In the genomic region with DNA sequence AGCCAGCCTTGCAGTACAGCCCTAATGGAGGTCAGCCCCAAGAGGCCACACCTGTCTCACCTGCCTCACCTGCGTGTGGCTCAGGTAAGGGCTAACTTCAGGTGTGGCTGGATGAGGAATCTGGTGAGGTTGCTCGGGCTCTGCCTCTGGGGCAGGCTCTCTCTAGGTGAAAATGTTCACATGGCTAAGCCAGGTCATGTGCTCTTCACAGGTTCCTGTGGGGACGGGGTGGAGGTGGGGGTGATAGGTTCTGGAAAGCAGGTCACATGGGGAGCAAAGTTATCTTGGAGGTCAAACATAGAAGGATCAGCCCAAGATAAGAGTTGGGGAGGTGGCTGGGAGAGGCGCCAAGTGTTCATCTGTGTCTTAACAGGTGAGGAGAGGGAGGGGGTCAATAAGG, we compare ENCODE assay signal across 18 cellular contexts.
DNase-seq lines count a peak whose midpoint lies in the region; ATAC-seq, FAIRE-seq and TF ChIP-seq lines count a peak whose summit lies in the region.
"Had no signal": no experiment of that assay in that cellular context is flagged by ENCODE, and none has a peak within 500 bp of the region (broad histone marks: within the 10 kb centered on the region; RNA-seq: fewer than 3 reads in every experiment).

No MANE protein-coding gene starts in this region.

- H3K4me3 ChIP-seq in body of pancreas (no peak overlapping the region), gastroesophageal sphincter (no peak overlapping the region), pancreas (no peak overlapping the region)
- H3K4me3 ChIP-seq: GM23338 had no signal

- H3K4me1 ChIP-seq in body of pancreas: peaks cover 15% of the 10 kb centered on the region
- peaks cover 0 to 78% (median 18%) of the 10 kb centered on the region in 3 donors for H3K4me1 ChIP-seq in gastroesophageal sphincter
- H3K4me1 ChIP-seq in pancreas: peaks cover 0 to 3% (median 0%) of the 10 kb centered on the region in 3 donors

- H3K9me3 ChIP-seq in body of pancreas: no peaks in the 10 kb centered on the region
- no peaks in the 10 kb centered on the region for H3K9me3 ChIP-seq in gastroesophageal sphincter
- H3K9me3 ChIP-seq in pancreas: no peaks in the 10 kb centered on the region

- TF ChIP-seq POLR2A in body of pancreas (IDR thresholded peaks at IDR 0.05): no peak
- no peak for TF ChIP-seq POLR2A in gastroesophageal sphincter (IDR thresholded peaks at IDR 0.05)

- H3K27me3 ChIP-seq in body of pancreas (no peaks in the 10 kb centered on the region), gastroesophageal sphincter (no peaks in the 10 kb centered on the region), pancreas (no peaks in the 10 kb centered on the region)

- H3K27ac ChIP-seq in body of pancreas: peak overlapping the region in 1 of 4 donors; percentile 53
- H3K27ac ChIP-seq in gastroesophageal sphincter: peak overlapping the region in 3 of 4 donors; percentile 1 to 59 (median 53)
- peak overlapping the region in 1 of 4 donors; percentile 11 for H3K27ac ChIP-seq in pancreas
- H3K27ac ChIP-seq: C4-2B had no signal

- peaks cover 5% of the 10 kb centered on the region for H3K27me3 Mint-ChIP-seq in type B pancreatic cell
- H3K27me3 Mint-ChIP-seq in activated T-cell treated with anti-CD3 and anti-CD28 coated beads, Interleukin-2, amount 50 U/mL, for 4 hours (ENCODE audit: low read depth): peaks cover 3% of the 10 kb centered on the region

- H3K9me3 Mint-ChIP-seq in type B pancreatic cell: peaks cover 5% of the 10 kb centered on the region
- H3K9me3 Mint-ChIP-seq in activated T-cell treated with anti-CD3 and anti-CD28 coated beads, Interleukin-2, amount 50 U/mL, for 4 hours: no peaks in the 10 kb centered on the region
- H3K9me3 Mint-ChIP-seq: GM23338 had no signal

- DNase-seq in body of pancreas: no peak
- DNase-seq in pancreas: peak in 3 of 6 donors; percentile 24 to 61 (median 26)
- no peak for DNase-seq in type B pancreatic cell (ENCODE audit: extremely low spot score, unreplicated experiment)
- no peak for DNase-seq in HuH-7 (ENCODE audit: low spot score)
- DNase-seq in activated T-cell treated with anti-CD3 and anti-CD28 coated beads, Interleukin-2, amount 50 U/mL, for 4 hours: no peak
- DNase-seq in NCI-H1092 (lab: John Stamatoyannopoulos, UW): no peak
- DNase-seq: ACHN, DMS79, KBM-7, NCI-H1105 treated with DMSO at 0.1 percent for 48 hours, NCI-H1694, NCI-H2081 treated with DMSO at 0.1 percent for 48 hours, SHP77 had no signal

- H3K27ac Mint-ChIP-seq in type B pancreatic cell: peak overlapping the region; percentile 81
- H3K27ac Mint-ChIP-seq: GM23338 had no signal

- ATAC-seq in body of pancreas: peak; percentile 43
- no peak for ATAC-seq in gastroesophageal sphincter
- ATAC-seq in pancreas: peak in 3 of 4 donors; percentile 41 to 80 (median 69)
- ATAC-seq in activated T-cell treated with anti-CD3 and anti-CD28 coated beads, Interleukin-2, amount 50 U/mL, for 4 hours: no peak
- ATAC-seq: GM23338, HCT116 had no signal

- WGBS in body of pancreas, 2 donors: 35% methylated on average over 4 of the region's 4 CpGs
- 92% methylated on average over 2 of the region's 4 CpGs for WGBS in gastroesophageal sphincter (ENCODE audit: low coverage in 1 of 2), 2 donors
- WGBS in pancreas, 2 donors: 36 to 38% methylated on average over 4 of the region's 4 CpGs

- TF ChIP-seq EP300 in gastroesophageal sphincter (IDR thresholded peaks at IDR 0.05): no peak

- FAIRE-seq in pancreas (lab: Jason Lieb, UNC): no peak
- FAIRE-seq: RCC 7860 had no signal

- H3K36me3 Mint-ChIP-seq in type B pancreatic cell: peaks cover 12% of the 10 kb centered on the region
- H3K36me3 Mint-ChIP-seq in activated T-cell treated with anti-CD3 and anti-CD28 coated beads, Interleukin-2, amount 50 U/mL, for 4 hours (ENCODE audit: insufficient read depth): no peaks in the 10 kb centered on the region

- no peak overlapping the region for H3K4me3 Mint-ChIP-seq in type B pancreatic cell
- no peak overlapping the region for H3K4me3 Mint-ChIP-seq in activated T-cell treated with anti-CD3 and anti-CD28 coated beads, Interleukin-2, amount 50 U/mL, for 4 hours
- H3K4me3 Mint-ChIP-seq: GM23338 had no signal

- H3K4me1 Mint-ChIP-seq in type B pancreatic cell (ENCODE audit: unreplicated experiment): peaks cover 4% of the 10 kb centered on the region
- H3K4me1 Mint-ChIP-seq in activated T-cell treated with anti-CD3 and anti-CD28 coated beads, Interleukin-2, amount 50 U/mL, for 4 hours (ENCODE audit: low read depth): no peaks in the 10 kb centered on the region
- H3K4me1 Mint-ChIP-seq: GM23338 had no signal

- TF ChIP-seq CTCF in body of pancreas (IDR thresholded peaks at IDR 0.05) (no peak), gastroesophageal sphincter (IDR thresholded peaks at IDR 0.05) (no peak), pancreas (IDR thresholded peaks at IDR 0.05) (no peak), type B pancreatic cell (conservative IDR thresholded peaks at IDR 0.05) (no peak)

- H3K36me3 ChIP-seq in body of pancreas (replicated peaks in 1 of 2; ENCODE audit: insufficient read depth in 1 of 2, low read depth in 2 of 2): no peaks in the 10 kb centered on the region
- peaks cover 0 to 12% of the 10 kb centered on the region in 2 donors for H3K36me3 ChIP-seq in gastroesophageal sphincter
- H3K36me3 ChIP-seq in pancreas: no peaks in the 10 kb centered on the region

- intact Hi-C loops in body of pancreas (cut with DNase I) (no loop called here), pancreas (cut with DNase I) (no loop called here)

Comparison
In these comparisons a context has a peak if more than half of its experiments do, and no peak if none do; other contexts are left out.
1. ATAC-seq: peak in body of pancreas (single experiment) and pancreas (3 of 4); none in gastroesophageal sphincter (single experiment) and activated T-cell treated with anti-CD3 and anti-CD28 coated beads, Interleukin-2, amount 50 U/mL, for 4 hours (0 of 2).